Comparison of ENCODE assay signal across 21 cellular contexts in genomic region chr4:7275067-7275466, GRCh38.
"Had no signal": no experiment of that assay in that cellular context is flagged by ENCODE, and none has a peak within 500 bp of the region (broad histone marks: within the 10 kb centered on the region; RNA-seq: fewer than 3 reads in every experiment).

No MANE protein-coding gene starts in this region.

- H3K4me2 ChIP-seq: PC-9 had no signal

- H3K9me3 ChIP-seq: MG63, Peyer's patch, SJSA1 had no signal

- H2AFZ ChIP-seq: PC-9 had no signal

- H3K36me3 ChIP-seq: MG63, Peyer's patch, SJSA1 had no signal

- H3K27ac ChIP-seq: PC-9, Peyer's patch, SJSA1, SK-N-MC had no signal

- H3K4me1 ChIP-seq: Peyer's patch, SJSA1 had no signal

- DNase-seq: IMR-90, Karpas-422, KG1, MG63, NCI-H1092 treated with DMSO at 0.1 percent for 48 hours, NCI-H1436, NCI-H187, NCI-H2029, NCI-H2081 treated with DMSO at 0.1 percent for 48 hours, NCI-H2227 treated with DMSO at 0.1 percent for 48 hours, NCI-H526, NCI-H82, Peyer's patch, SIG-M5, SW 1271, T-cell had no signal

- FAIRE-seq: HepG2 had no signal

- ATAC-seq: Right ventricle myocardium inferior, T-cell had no signal

- H3K27me3 ChIP-seq: MG63, Peyer's patch, SJSA1 had no signal

- H3K4me3 ChIP-seq: MG63, PC-9, Peyer's patch, SJSA1, SK-N-MC had no signal
